In genomic region chr1:58802640-58803476, GRCh38 we compare ENCODE assay signal across 23 cellular contexts. TPM values are rescaled to one million over a fixed set of nuclear protein-coding genes. Genes with fewer than 3 reads are reported as not detected.
DNase-seq lines count a peak whose midpoint lies in the region; ATAC-seq, FAIRE-seq and TF ChIP-seq lines count a peak whose summit lies in the region.
"Had no signal": no experiment of that assay in that cellular context is flagged by ENCODE, and none has a peak within 500 bp of the region (broad histone marks: within the 10 kb centered on the region; RNA-seq: fewer than 3 reads in every experiment).

No MANE protein-coding gene starts in this region.

- CTCF ChIA-PET in MCF 10A (lab: Yijun Ruan, JAX) = interaction anchor here (0.7 kb wide), 1 partner anchor 292 kb away, joined by 4 read pairs; no protein-coding TSS in a partner anchor

- ATAC-seq in pancreas = peak; percentile 63 to 79 (median 67)
- ATAC-seq: activated CD4-positive, alpha-beta T cell treated with anti-CD3 and anti-CD28 coated beads for 36 hours; upper lobe of right lung had no signal

- peak; percentile 16 for DNase-seq in DMS 273 (lab: John Stamatoyannopoulos, UW; ENCODE audit: unreplicated experiment)
- no peak for DNase-seq in DMS 273 treated with DMSO at 0.1 percent for 48 hours (lab: John Stamatoyannopoulos, UW)
- peak; percentile 22 for DNase-seq in NCI-H2081 treated with DMSO at 0.1 percent for 48 hours (lab: John Stamatoyannopoulos, UW)
- DNase-seq in bronchial epithelial cell (ENCODE audit: low read depth) = peak; percentile 60
- DNase-seq in pancreas = no peak
- DNase-seq in glomerular visceral epithelial cell (ENCODE audit: extremely low spot score) = no peak
- DNase-seq in stimulated activated CD4-positive, alpha-beta T cell treated with anti-CD3 and anti-CD28 coated beads, Interleukin-4, amount 100 ng/mL, for 1 hour = no peak
- no peak for DNase-seq in MCF 10A (ENCODE audit: unreplicated experiment)
- DNase-seq: activated CD4-positive, alpha-beta T cell treated with anti-CD3 and anti-CD28 coated beads for 36 hours; BE2C; Caco-2; HFFc6; NCI-H1694 treated with DMSO at 0.1 percent for 48 hours; OCI-M1; SHP77; upper lobe of right lung had no signal

- H3K9me3 ChIP-seq in pancreas = no peaks in the 10 kb centered on the region
- H3K9me3 ChIP-seq: BE2C, Caco-2, prostate gland, upper lobe of right lung had no signal

- H3K4me1 Mint-ChIP-seq in MCF 10A (ENCODE audit: insufficient read depth, unreplicated experiment) = no peaks in the 10 kb centered on the region
- H3K4me1 Mint-ChIP-seq: neural progenitor cell had no signal

- no peak for TF ChIP-seq CTCF in bronchial epithelial cell (IDR thresholded peaks at IDR 0.05; ENCODE audit: insufficient read depth, low read length, severe bottlenecking)
- no peak for TF ChIP-seq CTCF in pancreas (IDR thresholded peaks at IDR 0.05)
- TF ChIP-seq CTCF in MCF 10A (IDR thresholded peaks at IDR 0.05; ENCODE audit: unreplicated experiment) = no peak

- 32 to 39% methylated on average over 5 of the region's 5 CpGs for WGBS in pancreas, 2 donors

- FAIRE-seq in bronchial epithelial cell (lab: Jason Lieb, UNC) = peak; percentile 18
- no peak for FAIRE-seq in pancreas (lab: Jason Lieb, UNC)
- FAIRE-seq: TTC549 had no signal

- peaks cover 0 to 13% (median 6%) of the 10 kb centered on the region in 3 donors for H3K4me1 ChIP-seq in pancreas
- H3K4me1 ChIP-seq: BE2C, neural progenitor cell, prostate gland, upper lobe of right lung had no signal

- H3K9me3 Mint-ChIP-seq in MCF 10A (ENCODE audit: unreplicated experiment) = no peaks in the 10 kb centered on the region
- H3K9me3 Mint-ChIP-seq: HFFc6, neural progenitor cell had no signal

- intact Hi-C loops in pancreas (cut with DNase I) (no loop called here), MCF 10A (cut with micrococcal nuclease) (no loop called here)

- H3K36me3 Mint-ChIP-seq in MCF 10A (ENCODE audit: insufficient read depth, unreplicated experiment) = no peaks in the 10 kb centered on the region
- H3K36me3 Mint-ChIP-seq: neural progenitor cell had no signal

- POLR2A ChIA-PET in MCF 10A (lab: Yijun Ruan, JAX) = interaction anchor here (1.3 to 1.8 kb wide), 2 partner anchors 9 to 11 kb away, joined by 3 to 4 read pairs; no protein-coding TSS in a partner anchor

- no peak overlapping the region for H3K27ac ChIP-seq in pancreas
- H3K27ac ChIP-seq: 22Rv1, neural progenitor cell, prostate gland, upper lobe of right lung had no signal

- BruUV-seq in MCF 10A (replicated peaks; lab: Mats Ljungman, UMichigan) = no TSS peak

- no peak overlapping the region for H3K27ac Mint-ChIP-seq in MCF 10A (ENCODE audit: low read depth, unreplicated experiment)
- H3K27ac Mint-ChIP-seq: activated CD4-positive, alpha-beta T cell treated with anti-CD3 and anti-CD28 coated beads for 36 hours; activated naive CD8-positive, alpha-beta T cell; activated T-helper 1 cell treated with anti-CD3 and anti-CD28 coated beads, Interleukin-12 subunit alpha, Interleukin-12 subunit beta, Interleukin-2, Interleukin-4 antibody, amounts not matched to agents 30 ng/mL and 10 ng/mL and 1 ng/mL, durations not matched to agents 14 hours and 24 hours and 36 hours; HFFc6; neural progenitor cell had no signal

- H3K27me3 Mint-ChIP-seq in MCF 10A (ENCODE audit: insufficient read depth, unreplicated experiment) = no peaks in the 10 kb centered on the region
- H3K27me3 Mint-ChIP-seq: activated CD4-positive, alpha-beta T cell treated with anti-CD3 and anti-CD28 coated beads for 36 hours; activated naive CD8-positive, alpha-beta T cell had no signal

- H3K27me3 ChIP-seq in bronchial epithelial cell (ENCODE audit: control insufficient read depth, insufficient read depth, low read length) = no peaks in the 10 kb centered on the region
- no peaks in the 10 kb centered on the region for H3K27me3 ChIP-seq in pancreas
- H3K27me3 ChIP-seq: BE2C, neural progenitor cell, upper lobe of right lung had no signal

- H3K36me3 ChIP-seq in bronchial epithelial cell (ENCODE audit: control insufficient read depth, insufficient read depth, low read length) = no peaks in the 10 kb centered on the region
- no peaks in the 10 kb centered on the region for H3K36me3 ChIP-seq in pancreas
- H3K36me3 ChIP-seq: BE2C, neural progenitor cell, prostate gland, upper lobe of right lung had no signal

- H3K4me3 ChIP-seq in bronchial epithelial cell (ENCODE audit: low read depth, low read length) (no peak overlapping the region), pancreas (no peak overlapping the region)
- H3K4me3 ChIP-seq: neural progenitor cell, prostate gland, skin epidermis, upper lobe of right lung had no signal

- H3K4me3 Mint-ChIP-seq in MCF 10A (ENCODE audit: unreplicated experiment) = no peak overlapping the region
- H3K4me3 Mint-ChIP-seq: activated CD4-positive, alpha-beta T cell treated with anti-CD3 and anti-CD28 coated beads for 36 hours; activated naive CD8-positive, alpha-beta T cell; activated T-helper 1 cell treated with anti-CD3 and anti-CD28 coated beads, Interleukin-12 subunit alpha, Interleukin-12 subunit beta, Interleukin-2, Interleukin-4 antibody, amounts not matched to agents 30 ng/mL and 10 ng/mL and 1 ng/mL, durations not matched to agents 14 hours and 24 hours and 36 hours; HFFc6; neural progenitor cell had no signal

RNA-seq across cellular contexts. Expression of gene JUN, which starts 19.0 kb away (rescaled TPM):
- total RNA-seq in bronchial epithelial cell = 66.2 and 90.0 TPM in 2 replicates
- 100 to 1,000 TPM in 1 of 6 donors, 10 to 100 TPM in 5; 47.1 to 111 (median 86.2) TPM for total RNA-seq in pancreas
- 100 to 1,000 TPM in 1 of 2 donors, 10 to 100 TPM in 1; 45.0 to 134 TPM for polyA plus RNA-seq in pancreas
- 60.6 and 71.5 TPM in 2 replicates for total RNA-seq in MCF 10A (2022)

Comparison
In these comparisons a context has a peak if more than half of its experiments do, and no peak if none do; other contexts are left out.
1. DNase-seq: peak in DMS 273 (single experiment), NCI-H2081 treated with DMSO at 0.1 percent for 48 hours (single experiment) and bronchial epithelial cell (single experiment); none in DMS 273 treated with DMSO at 0.1 percent for 48 hours (single experiment), pancreas (0 of 6), glomerular visceral epithelial cell (single experiment), stimulated activated CD4-positive, alpha-beta T cell treated with anti-CD3 and anti-CD28 coated beads, Interleukin-4, amount 100 ng/mL, for 1 hour (single experiment) and MCF 10A (single experiment).